ENCODE assay signal across 17 cellular contexts in genomic region chr1:114061431-114061830, GRCh38.
"Had no signal": no experiment of that assay in that cellular context is flagged by ENCODE, and none has a peak within 500 bp of the region (broad histone marks: within the 10 kb centered on the region; RNA-seq: fewer than 3 reads in every experiment).

No MANE protein-coding gene starts in this region.

- H3K4me1 Mint-ChIP-seq: activated CD4-positive, alpha-beta T cell treated with anti-CD3 and anti-CD28 coated beads for 36 hours had no signal

- H3K36me3 Mint-ChIP-seq: activated naive CD8-positive, alpha-beta T cell had no signal

- ATAC-seq: activated CD4-positive, alpha-beta T cell treated with anti-CD3 and anti-CD28 coated beads for 36 hours; left lobe of liver had no signal

- H3K4me1 ChIP-seq: colonic mucosa, tibial artery had no signal

- H3K36me3 ChIP-seq: colonic mucosa, tibial artery had no signal

- DNase-seq: activated CD4-positive, alpha-beta T cell treated with anti-CD3 and anti-CD28 coated beads for 36 hours; activated CD4-positive, alpha-beta T cell treated with anti-CD3 and anti-CD28 coated beads, Interleukin-2, amount 50 U/mL, for 48 hours; activated gamma-delta T cell treated with Interleukin-2 at 50 U/mL for 16 hours; amniotic stem cell; central memory CD4-positive, alpha-beta T cell; colonic mucosa; hippocampal formation; midbrain; retina; stimulated activated CD8-positive, alpha-beta memory T cell treated with anti-CD3 and anti-CD28 coated beads, Interleukin-4, amount 100 ng/mL, for 48 hours; stimulated activated naive CD4-positive, alpha-beta T cell treated with Interleukin-2 at 50 U/mL for 16 hours; substantia nigra; tibial artery had no signal

- H3K27ac ChIP-seq: colonic mucosa, tibial artery had no signal

- H3K27me3 ChIP-seq: colonic mucosa, tibial artery had no signal

- H3K27me3 Mint-ChIP-seq: activated naive CD8-positive, alpha-beta T cell had no signal

- H3K4me3 ChIP-seq: colonic mucosa, lung, tibial artery had no signal

- H3K27ac Mint-ChIP-seq: activated CD4-positive, alpha-beta T cell treated with anti-CD3 and anti-CD28 coated beads for 36 hours; activated naive CD8-positive, alpha-beta T cell; nephron had no signal

- H3K4me3 Mint-ChIP-seq: activated CD4-positive, alpha-beta T cell treated with anti-CD3 and anti-CD28 coated beads for 36 hours; activated naive CD8-positive, alpha-beta T cell; nephron had no signal

- H3K9me3 ChIP-seq: colonic mucosa had no signal
